ENCODE assay signal across 1 cellular context in genomic region chr1:231106347-231106746, GRCh38.
TF ChIP-seq lines count a peak whose summit lies in the region.

No MANE protein-coding gene starts in this region.

TF ChIP-seq in SK-N-SH, 30 proteins besides CTCF, POLR2A, EP300 and RAD21 (continued from another document):
- TF ChIP-seq REST (IDR thresholded peaks at IDR 0.05; ENCODE audit: low read depth, low read length) (0 out of 2 replicates have a peak, but pooled peaks have one; percentile 10), FOXM1 (IDR thresholded peaks at IDR 0.05; ENCODE audit: low read depth) (no peak), MXI1 (IDR thresholded peaks at IDR 0.05; ENCODE audit: low read depth, low read length) (no peak), MEF2A (IDR thresholded peaks at IDR 0.05; ENCODE audit: borderline replicate concordance, low read depth) (peak; percentile 98), RFX5 (IDR thresholded peaks at IDR 0.05; ENCODE audit: low read length) (no peak), TEAD4 (IDR thresholded peaks at IDR 0.05; ENCODE audit: borderline replicate concordance, insufficient read depth) (peak; percentile 65; the same call in 1 of the 2 replicates), TAF1 (IDR thresholded peaks at IDR 0.05; ENCODE audit: borderline replicate concordance, low read depth, low read length) (no peak), GATA2 (CRISPR knock-in tag; IDR thresholded peaks at IDR 0.05) (no peak), YY1 (IDR thresholded peaks at IDR 0.05; ENCODE audit: low read depth) (no peak), SMC3 (IDR thresholded peaks at IDR 0.05; ENCODE audit: low read depth, low read length) (no peak), ZBTB33 (IDR thresholded peaks at IDR 0.05; ENCODE audit: borderline replicate concordance, low read depth) (0 out of 2 replicates have a peak, but pooled peaks have one; percentile 45), JUND (IDR thresholded peaks at IDR 0.05) (peak; percentile 71), USF2 (IDR thresholded peaks at IDR 0.05; ENCODE audit: borderline replicate concordance, low read depth, low read length) (no peak), IRF3 (IDR thresholded peaks at IDR 0.05; ENCODE audit: low read depth, low read length) (no peak), NFIC (IDR thresholded peaks at IDR 0.05; ENCODE audit: borderline replicate concordance) (peak; percentile 86), MAX (IDR thresholded peaks at IDR 0.05; ENCODE audit: low read depth) (0 out of 2 replicates have a peak, but pooled peaks have one; percentile 14), EZH2phosphoT487 (IDR thresholded peaks at IDR 0.05; ENCODE audit: borderline replicate concordance, low read depth) (no peak), CHD2 (IDR thresholded peaks at IDR 0.05; ENCODE audit: low read length, partially characterized antibody) (no peak), SIN3A (IDR thresholded peaks at IDR 0.05; ENCODE audit: borderline replicate concordance, low read depth, low read length) (no peak), RCOR1 (IDR thresholded peaks at IDR 0.05; ENCODE audit: low read length) (no peak), POLR2AphosphoS5 (IDR thresholded peaks at IDR 0.05; ENCODE audit: low read depth, low read length) (peak; percentile 54; the same call in 1 of the 2 replicates), RXRA (IDR thresholded peaks at IDR 0.05; ENCODE audit: borderline replicate concordance, low read depth) (peak; percentile 60; the same call in 1 of the 2 replicates), USF1 (IDR thresholded peaks at IDR 0.05; ENCODE audit: borderline replicate concordance, low read depth) (no peak), NRF1 (IDR thresholded peaks at IDR 0.05; ENCODE audit: low read depth, low read length) (no peak), FOSL2 (IDR thresholded peaks at IDR 0.05; ENCODE audit: borderline replicate concordance, low read depth) (peak; percentile 65), GABPA (IDR thresholded peaks at IDR 0.05; ENCODE audit: low read depth) (no peak)
TF ChIP-seq in SK-N-SH: peak in this region for 12.
